In the genomic region with DNA sequence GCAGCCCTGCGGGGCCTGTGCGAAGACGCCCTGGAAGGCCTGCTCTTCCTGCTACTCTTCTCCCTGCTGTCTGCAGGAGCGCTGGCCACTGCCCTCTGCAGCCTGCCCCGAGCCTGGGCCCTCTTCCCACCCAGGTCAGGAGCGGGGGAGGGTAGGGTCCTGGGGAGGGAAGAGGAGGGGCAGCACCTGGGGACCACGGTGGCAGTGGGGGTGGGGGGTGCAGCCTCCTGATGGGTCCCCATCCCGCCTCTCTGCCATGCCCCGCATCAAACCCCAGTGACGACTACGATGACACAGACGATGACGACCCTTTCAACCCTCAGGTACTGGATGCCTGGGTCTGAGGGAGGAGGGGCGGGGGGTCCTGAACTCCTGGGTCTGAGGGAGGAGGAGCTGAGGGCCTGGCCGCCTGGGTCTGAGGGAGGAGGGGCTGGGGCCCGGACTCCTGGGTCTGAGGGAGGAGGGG, we compare ENCODE assay signal across 20 cellular contexts. TPM values are rescaled to one million over a fixed set of nuclear protein-coding genes. Genes with fewer than 3 reads are reported as not detected.
DNase-seq lines count a peak whose midpoint lies in the region; ATAC-seq and TF ChIP-seq lines count a peak whose summit lies in the region.
"Had no signal": no experiment of that assay in that cellular context is flagged by ENCODE, and none has a peak within 500 bp of the region (broad histone marks: within the 10 kb centered on the region; RNA-seq: fewer than 3 reads in every experiment).

No MANE protein-coding gene starts in this region.

- H3K4me1 Mint-ChIP-seq in activated naive CD4-positive, alpha-beta T cell treated with anti-CD3 and anti-CD28 coated beads, Interleukin-2, amount 10 ng/mL, durations not matched to agents 7 days and 5 days: peaks cover 17% of the 10 kb centered on the region

- no peak for ATAC-seq in gastroesophageal sphincter
- ATAC-seq: PC-3 had no signal

- H3K36me3 ChIP-seq in gastroesophageal sphincter: peaks cover 0 to 6% of the 10 kb centered on the region in 2 donors
- H3K36me3 ChIP-seq: BE2C had no signal

- CTCF ChIA-PET in activated naive CD4-positive, alpha-beta T cell treated with anti-CD3 and anti-CD28 coated beads, Interleukin-2, amount 10 ng/mL, durations not matched to agents 7 days and 5 days (lab: Charles Lee): no interaction called here

- 0% methylated on average over 1 of the region's 16 CpGs; no CpG with 5 or more reads in 1 of the 2 donors for WGBS in gastroesophageal sphincter (ENCODE audit: low coverage in 1 of 2), 2 donors

- peaks cover 9% of the 10 kb centered on the region for H3K36me3 Mint-ChIP-seq in activated naive CD4-positive, alpha-beta T cell treated with anti-CD3 and anti-CD28 coated beads, Interleukin-2, amount 10 ng/mL, durations not matched to agents 7 days and 5 days

- DNase-seq in activated naive CD4-positive, alpha-beta T cell treated with anti-CD3 and anti-CD28 coated beads, Interleukin-2, amount 10 ng/mL, durations not matched to agents 7 days and 5 days: peak; percentile 17
- DNase-seq in activated naive CD4-positive, alpha-beta T cell treated with Interleukin-2 at 50 U/mL for 16 hours: no peak
- DNase-seq in NCI-H526 (lab: John Stamatoyannopoulos, UW): no peak
- DNase-seq: activated gamma-delta T cell; amniotic stem cell; BE2C; KBM-7; NCI-H1694; NCI-H774; PC-3; stimulated activated CD4-positive, alpha-beta T cell treated with anti-CD3 and anti-CD28 coated beads, Interleukin-1b, Interleukin-23, amount 100 ng/mL, for 48 hours; stimulated activated naive CD4-positive, alpha-beta T cell treated with Interleukin-2 at 50 U/mL for 16 hours; T-helper 2 cell had no signal

- H3K27me3 Mint-ChIP-seq in activated naive CD4-positive, alpha-beta T cell treated with anti-CD3 and anti-CD28 coated beads, Interleukin-2, amount 10 ng/mL, durations not matched to agents 7 days and 5 days: peaks cover 21% of the 10 kb centered on the region

- TF ChIP-seq EP300 in gastroesophageal sphincter (IDR thresholded peaks at IDR 0.05): no peak

- H3K4me3 Mint-ChIP-seq in activated naive CD4-positive, alpha-beta T cell treated with anti-CD3 and anti-CD28 coated beads, Interleukin-2, amount 10 ng/mL, durations not matched to agents 7 days and 5 days: no peak overlapping the region

- no peak overlapping the region for H3K27ac Mint-ChIP-seq in activated naive CD4-positive, alpha-beta T cell treated with anti-CD3 and anti-CD28 coated beads, Interleukin-2, amount 10 ng/mL, durations not matched to agents 7 days and 5 days

- H3K9me3 ChIP-seq in iPS-18c (ENCODE audit: control insufficient read depth, insufficient read depth, low read length) (peaks cover 2% of the 10 kb centered on the region), gastroesophageal sphincter (no peaks in the 10 kb centered on the region)
- H3K9me3 ChIP-seq: BE2C, upper lobe of left lung had no signal

- no peak for TF ChIP-seq POLR2A in gastroesophageal sphincter (IDR thresholded peaks at IDR 0.05)

- peak overlapping the region; percentile 95 for H3K27ac ChIP-seq in temporal lobe (ENCODE audit: low read depth, low read length)
- H3K27ac ChIP-seq in gastroesophageal sphincter: peak overlapping the region in 1 of 4 donors; percentile 48
- H3K27ac ChIP-seq: 22Rv1, VCaP had no signal

- H3K4me3 ChIP-seq in iPS-18c (ENCODE audit: insufficient read depth, low read depth, low read length) (peak overlapping the region; percentile 9; the same call in 1 of the 2 replicates), gastroesophageal sphincter (no peak overlapping the region)
- H3K4me3 ChIP-seq: upper lobe of left lung had no signal

- TF ChIP-seq CTCF in gastroesophageal sphincter (IDR thresholded peaks at IDR 0.05): no peak

- H3K9me3 Mint-ChIP-seq in activated naive CD4-positive, alpha-beta T cell treated with anti-CD3 and anti-CD28 coated beads, Interleukin-2, amount 10 ng/mL, durations not matched to agents 7 days and 5 days: no peaks in the 10 kb centered on the region

- peaks cover 19% of the 10 kb centered on the region for H3K27me3 ChIP-seq in gastroesophageal sphincter

- H3K4me1 ChIP-seq in gastroesophageal sphincter: peaks cover 0 to 57% (median 26%) of the 10 kb centered on the region in 3 donors
- H3K4me1 ChIP-seq: BE2C had no signal

RNA-seq across cellular contexts. Expression of gene LENG8, which starts 13.4 kb away (rescaled TPM):
- 22.6 TPM for total RNA-seq in temporal lobe
- 100 to 1,000 TPM in 2 of 4 donors, 10 to 100 TPM in 2; 25.4 to 215 (median 80.9) TPM for total RNA-seq in gastroesophageal sphincter

RNA-seq across cellular contexts. Expression of gene TTYH1, which starts 20.3 kb away (rescaled TPM):
- 79.7 TPM for total RNA-seq in temporal lobe
- 10 to 100 TPM in 1 of 4 donors, 1 to 10 TPM in 3; 1.2 to 19.8 (median 5.5) TPM for total RNA-seq in gastroesophageal sphincter
- total RNA-seq: osteocyte, upper lobe of left lung had no signal

RNA-seq across cellular contexts. Expression of gene LENG9, which starts 28.0 kb away (rescaled TPM):
- total RNA-seq in temporal lobe (2.7 TPM), gastroesophageal sphincter (1 to 10 TPM; 2.6 to 9.1 (median 4.5) TPM)

RNA-seq across cellular contexts. Expression of gene CDC42EP5, which starts 37.5 kb away (rescaled TPM):
- total RNA-seq in temporal lobe (1.7 TPM), gastroesophageal sphincter (10 to 100 TPM in 3 of 4 donors, 1 to 10 TPM in 1; 4.2 to 24.1 (median 12.8) TPM)
